Comparison of ENCODE assay signal across 17 cellular contexts in the genomic region with DNA sequence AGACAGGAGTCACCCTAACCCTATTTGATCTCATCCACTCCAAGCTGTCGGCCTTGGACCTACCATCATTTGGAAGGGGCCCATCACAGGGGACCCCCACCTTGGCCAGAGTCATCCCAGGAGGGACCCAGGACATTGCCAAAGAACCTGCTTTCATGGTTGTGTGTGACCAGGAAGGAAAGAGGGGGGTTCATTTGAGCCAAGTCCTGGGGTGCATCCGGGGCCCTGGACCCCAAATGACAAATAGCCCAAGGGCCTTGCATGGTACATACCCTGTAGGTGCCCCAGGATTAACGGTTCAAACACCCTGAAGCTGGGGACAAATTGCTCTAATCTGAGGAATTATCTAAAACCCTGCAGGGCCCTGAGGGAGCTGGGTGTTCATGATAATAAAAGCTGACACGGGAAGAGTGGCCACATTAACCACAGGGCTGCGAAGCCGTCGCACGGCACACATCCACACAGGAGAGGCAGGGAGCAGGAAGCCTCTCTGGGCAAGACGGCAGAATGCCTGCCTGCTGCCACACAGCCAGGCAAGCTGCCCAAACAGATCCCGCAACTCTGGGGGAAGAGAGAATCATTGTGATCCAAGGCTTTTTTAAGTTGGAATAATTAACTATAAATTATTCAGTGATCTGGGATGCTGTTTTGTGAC. TPM values are rescaled to one million over a fixed set of nuclear protein-coding genes. Genes with fewer than 3 reads are reported as not detected.
DNase-seq lines count a peak whose midpoint lies in the region; ATAC-seq and TF ChIP-seq lines count a peak whose summit lies in the region.
"Had no signal": no experiment of that assay in that cellular context is flagged by ENCODE, and none has a peak within 500 bp of the region (broad histone marks: within the 10 kb centered on the region; RNA-seq: fewer than 3 reads in every experiment).

No MANE protein-coding gene starts in this region.

- H3K27ac ChIP-seq in H9 (ENCODE audit: insufficient read length, low read depth, low read length): no peak overlapping the region
- no peak overlapping the region for H3K27ac ChIP-seq in WERI-Rb-1
- no peak overlapping the region for H3K27ac ChIP-seq in lung (ENCODE audit: low read depth in 1 of 2, low read length in 1 of 2)
- no peak overlapping the region for H3K27ac ChIP-seq in hepatocyte

- H3K9me2 ChIP-seq in hepatocyte (replicated peaks; ENCODE audit: insufficient read depth): no peaks in the 10 kb centered on the region
- H3K9me2 ChIP-seq: SK-N-SH had no signal

- no peak overlapping the region for H2BK20ac ChIP-seq in H9 (ENCODE audit: low read depth, low read length, poor library complexity, severe bottlenecking)

- H3K4me2 ChIP-seq in H9 (ENCODE audit: insufficient read depth, insufficient read length, low read length) (no peak overlapping the region), hepatocyte (no peak overlapping the region)
- H3K4me2 ChIP-seq: SK-N-SH had no signal

- H3K4me3 ChIP-seq in WERI-Rb-1 (ENCODE audit: low read depth, low read length): no peak overlapping the region
- no peak overlapping the region for H3K4me3 ChIP-seq in lung
- no peak overlapping the region for H3K4me3 ChIP-seq in hepatocyte

- H3K4me3 Mint-ChIP-seq in H9: no peak overlapping the region
- H3K4me3 Mint-ChIP-seq: CD4-positive, CD25-positive, alpha-beta regulatory T cell had no signal

- ATAC-seq in lung (ENCODE audit: insufficient read depth, low FRiP score) (no peak), esophagus mucosa (no peak), GM21526 (IDR thresholded peaks at IDR 0.05; ENCODE audit: low FRiP score, unreplicated experiment) (no peak)

- no peak overlapping the region for H2BK12ac ChIP-seq in H9 (ENCODE audit: insufficient read length, low read depth, low read length)

- TF ChIP-seq CTCF in H9 (conservative IDR thresholded peaks at IDR 0.05): no peak
- no peak for TF ChIP-seq CTCF in WERI-Rb-1 (IDR thresholded peaks at IDR 0.05; ENCODE audit: low read depth, low read length)
- TF ChIP-seq CTCF in lung (IDR thresholded peaks at IDR 0.05; ENCODE audit: control extremely low read depth, extremely low read depth): no peak
- no peak for TF ChIP-seq CTCF in hepatocyte (IDR thresholded peaks at IDR 0.05; ENCODE audit: poor library complexity)

- peaks cover 0 to 12% (median 0%) of the 10 kb centered on the region in 3 experiments; a peak in 2 of 7 replicates for H3K36me3 Mint-ChIP-seq in H9 (ENCODE audit: insufficient read depth in 1 of 3, low read depth in 3 of 3)
- H3K36me3 Mint-ChIP-seq: CD4-positive, CD25-positive, alpha-beta regulatory T cell had no signal

- H4K20me1 ChIP-seq in H9 (ENCODE audit: control insufficient read depth, insufficient read depth, insufficient read length) (no peaks in the 10 kb centered on the region), hepatocyte (ENCODE audit: insufficient read depth, poor library complexity, severe bottlenecking) (no peaks in the 10 kb centered on the region)

- peaks cover 29% of the 10 kb centered on the region for H3K27me3 Mint-ChIP-seq in H9 (ENCODE audit: low read depth)

- H3K56ac ChIP-seq in H9 (ENCODE audit: insufficient read length, low read depth, low read length): no peak overlapping the region

- no peak overlapping the region for H4K8ac ChIP-seq in H9 (replicated peaks; ENCODE audit: insufficient read length, low read depth, low read length)

- H3K27me3 ChIP-seq in H9 (ENCODE audit: insufficient read depth, low read length) (no peaks in the 10 kb centered on the region), WERI-Rb-1 (ENCODE audit: insufficient read depth, low read depth, severe bottlenecking) (no peaks in the 10 kb centered on the region), lung (ENCODE audit: control insufficient read depth, insufficient read depth) (no peaks in the 10 kb centered on the region), hepatocyte (peaks cover 3% of the 10 kb centered on the region)

- H3K4ac ChIP-seq in H9 (ENCODE audit: low read depth, low read length): no peak overlapping the region

- H3K23ac ChIP-seq in H9 (ENCODE audit: insufficient read length, low read depth, low read length): no peak overlapping the region

- H4K5ac ChIP-seq in H9 (ENCODE audit: insufficient read length, low read depth, low read length): no peak overlapping the region

- H3K14ac ChIP-seq in H9 (ENCODE audit: insufficient read depth, low read length): no peak overlapping the region

- H2BK120ac ChIP-seq in H9 (ENCODE audit: low read depth, low read length, poor library complexity, severe bottlenecking): no peak overlapping the region

- peaks cover 21 to 26% of the 10 kb centered on the region in 2 experiments for H3K9me3 Mint-ChIP-seq in H9

- DNase-seq in Ammon's horn (ENCODE audit: low spot score) (peak; percentile 64), H9 (peak; percentile 6), WERI-Rb-1 (peak; percentile 62), lung (ENCODE audit: low spot score) (peak; percentile 21), hepatocyte (ENCODE audit: low spot score) (no peak)
- DNase-seq in stimulated activated CD4-positive, alpha-beta T cell treated with anti-CD3 and anti-CD28 coated beads, Interleukin-15, amount 100 ng/mL, for 24 hours: no peak
- DNase-seq: CD4-positive, CD25-positive, alpha-beta regulatory T cell; DMS79; KG1; NCI-H1436; NCI-H2081; NCI-H524; SHP77 had no signal

- no peak overlapping the region for H2BK15ac ChIP-seq in H9 (ENCODE audit: low read depth, low read length)

- no peak overlapping the region for H3K18ac ChIP-seq in H9 (ENCODE audit: insufficient read length, low read depth, low read length)

- no peak overlapping the region for H3K27ac Mint-ChIP-seq in H9
- H3K27ac Mint-ChIP-seq: CD4-positive, CD25-positive, alpha-beta regulatory T cell had no signal

- H3K9ac ChIP-seq in H9 (ENCODE audit: extremely low read depth, insufficient read length, low read length): no peak overlapping the region
- H3K9ac ChIP-seq: SK-N-SH had no signal

- H3K79me1 ChIP-seq in H9 (ENCODE audit: insufficient read depth, low read depth, low read length, poor library complexity, severe bottlenecking): no peaks in the 10 kb centered on the region

- H3T11ph ChIP-seq in H9 (ENCODE audit: low read length): no peak overlapping the region

- H3K9me3 ChIP-seq in H9 (ENCODE audit: control insufficient read depth, low read depth, low read length): peaks cover 7% of the 10 kb centered on the region
- H3K9me3 ChIP-seq in WERI-Rb-1 (ENCODE audit: severe bottlenecking): peaks cover 3% of the 10 kb centered on the region
- H3K9me3 ChIP-seq in lung (ENCODE audit: control insufficient read depth in 2 of 2, insufficient read depth in 1 of 2, low read length in 1 of 2): peaks cover 6% of the 10 kb centered on the region in 2 donors
- peaks cover 8% of the 10 kb centered on the region for H3K9me3 ChIP-seq in hepatocyte (ENCODE audit: low read depth)

- no peaks in the 10 kb centered on the region for H3K4me1 ChIP-seq in H9 (ENCODE audit: insufficient read depth, low read length)
- no peaks in the 10 kb centered on the region for H3K4me1 ChIP-seq in lung (ENCODE audit: control insufficient read depth in 2 of 2, insufficient read depth in 2 of 2, low read length in 2 of 2)
- no peaks in the 10 kb centered on the region for H3K4me1 ChIP-seq in hepatocyte (ENCODE audit: insufficient read depth)

- no peaks in the 10 kb centered on the region for H3K23me2 ChIP-seq in H9 (ENCODE audit: insufficient read length, low read depth, low read length, poor library complexity, severe bottlenecking)

- H2AK5ac ChIP-seq in H9 (ENCODE audit: insufficient read length, low read length): no peak overlapping the region

- no CpG with 5 or more reads among the region's 10 CpGs for WGBS in H9 (ENCODE audit: extremely low coverage, insufficient read length, low lambda C conversion rate)
- WGBS in lung, 2 donors: 56 to 73% methylated on average over 10 of the region's 10 CpGs
- 90% methylated on average over 10 of the region's 10 CpGs for WGBS in hepatocyte (ENCODE audit: low lambda C conversion rate, missing lambda C conversion rate)

- H2AFZ ChIP-seq in H9 (ENCODE audit: low read length) (no peak overlapping the region), hepatocyte (no peak overlapping the region)

- H3K79me2 ChIP-seq in H9 (ENCODE audit: insufficient read depth, low read length) (no peaks in the 10 kb centered on the region), hepatocyte (no peaks in the 10 kb centered on the region)

- H3K4me1 Mint-ChIP-seq in H9: no peaks in the 10 kb centered on the region
- H3K4me1 Mint-ChIP-seq: CD4-positive, CD25-positive, alpha-beta regulatory T cell had no signal

- no peak overlapping the region for H2BK5ac ChIP-seq in H9 (ENCODE audit: insufficient read length, low read length)

- H3K36me3 ChIP-seq in WERI-Rb-1 (no peaks in the 10 kb centered on the region), lung (ENCODE audit: control insufficient read depth in 2 of 2, insufficient read depth in 2 of 2, low read length in 2 of 2) (no peaks in the 10 kb centered on the region), hepatocyte (replicated peaks; ENCODE audit: insufficient read depth, low read depth) (no peaks in the 10 kb centered on the region)

- H4K91ac ChIP-seq in H9 (ENCODE audit: insufficient read length, low read depth, low read length): no peak overlapping the region

RNA-seq across cellular contexts. Expression of a gene that starts 28.2 kb away (rescaled TPM):
- 8.1 and 8.6 TPM in 2 replicates for total RNA-seq in H9 (2021)
- total RNA-seq in lung: under 1 TPM; 0.03 to 0.57 TPM
- polyA plus RNA-seq in lung: under 1 TPM; 0.04 to 0.05 TPM
- 0.48 and 0.67 TPM in 2 replicates for total RNA-seq in hepatocyte
- polyA plus RNA-seq in hepatocyte: 0.22 and 0.35 TPM in 2 replicates
- 65.7 TPM for total RNA-seq in esophagus mucosa
- total RNA-seq: A673; CD4-positive, CD25-positive, alpha-beta regulatory T cell had no signal
- polyA plus RNA-seq: CD4-positive, CD25-positive, alpha-beta regulatory T cell had no signal

Comparison
In these comparisons a context has a peak if more than half of its experiments do, and no peak if none do; other contexts are left out.
1. DNase-seq: peak in Ammon's horn (single experiment), H9 (single experiment), WERI-Rb-1 (single experiment) and lung (single experiment); none in hepatocyte (single experiment) and stimulated activated CD4-positive, alpha-beta T cell treated with anti-CD3 and anti-CD28 coated beads, Interleukin-15, amount 100 ng/mL, for 24 hours (single experiment).